ENCODE assay signal across 8 cellular contexts in the genomic region with DNA sequence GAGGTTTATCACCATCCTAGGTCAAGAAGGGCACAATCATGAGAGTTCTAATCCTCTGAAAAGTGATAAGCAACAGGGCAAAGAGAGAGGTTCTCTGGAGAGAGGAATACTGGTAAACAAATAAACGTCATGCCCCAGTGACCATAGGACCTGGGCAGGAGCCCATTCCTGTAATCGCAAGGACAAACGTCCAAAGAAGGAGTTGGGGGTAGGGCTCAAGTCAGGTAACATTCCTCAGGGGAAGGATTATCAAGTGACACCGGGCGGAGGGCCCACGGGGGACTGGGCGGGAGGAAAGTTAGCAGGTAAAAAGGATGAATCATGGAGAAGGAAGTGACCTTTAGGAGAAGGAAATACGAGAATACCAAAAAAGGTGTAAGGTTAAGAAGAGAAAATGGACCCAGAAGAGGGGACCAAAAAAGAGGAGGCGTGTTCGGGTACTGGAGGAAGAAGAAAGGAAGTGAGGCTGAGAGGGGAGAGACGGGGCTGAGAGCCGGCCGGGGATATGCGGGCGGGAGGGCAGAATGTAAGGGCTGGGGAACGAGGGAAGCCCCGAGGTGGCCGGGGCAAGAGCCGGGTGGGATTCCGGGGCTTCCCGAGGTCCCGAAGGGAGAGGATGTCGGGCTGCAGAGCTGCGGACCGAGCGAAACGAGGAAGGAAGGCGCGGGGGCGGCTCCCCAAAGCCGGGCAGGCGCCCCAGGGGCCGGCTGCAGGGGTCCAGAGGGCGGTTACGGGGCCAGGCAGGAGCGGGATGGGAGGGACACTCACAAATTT. TPM values are rescaled to one million over a fixed set of nuclear protein-coding genes. Genes with fewer than 3 reads are reported as not detected.
DNase-seq lines count a peak whose midpoint lies in the region; ATAC-seq and TF ChIP-seq lines count a peak whose summit lies in the region.

No MANE protein-coding gene starts in this region.

- peak overlapping the region; percentile 83 for H3K27ac ChIP-seq in Panc1 (ENCODE audit: low read length)

- POLR2A ChIA-PET in Panc1 (lab: Charles Lee): interaction anchor here (0.6 kb wide), 2 partner anchors 26 to 1159 kb away, joined by 3 to 6 read pairs; no protein-coding TSS in a partner anchor

- H3K36me3 ChIP-seq in Panc1 (ENCODE audit: control insufficient read depth, insufficient read depth, low read length): peaks cover 2% of the 10 kb centered on the region; the same call in 1 of the 2 replicates

- no peaks in the 10 kb centered on the region for H3K27me3 ChIP-seq in Panc1 (ENCODE audit: control insufficient read depth, insufficient read depth, low read length)

- H3K4me3 ChIP-seq in Panc1 (ENCODE audit: low read depth in 2 of 2, low read length in 2 of 2): peak overlapping the region; percentile 76 to 90

- intact Hi-C loops in Panc1 (cut with micrococcal nuclease; ENCODE audit: unreplicated experiment) (no loop called here), head of caudate nucleus (cut with DNase I) (loop anchor here (2.0 kb wide), 1 partner anchor 25 kb away; no protein-coding TSS in a partner anchor), posterior vena cava (cut with DNase I) (loop anchor here in 1 of 2 donors (2.0 kb wide), 1 partner anchor 25 kb away; no protein-coding TSS in a partner anchor)

- no peaks in the 10 kb centered on the region for H3K9me3 ChIP-seq in Panc1 (ENCODE audit: control insufficient read depth, insufficient read depth, low read depth, low read length)

- peak; percentile 30 for ATAC-seq in GM19438 (IDR thresholded peaks at IDR 0.05; ENCODE audit: low read depth, unreplicated experiment)
- peak; percentile 28 for ATAC-seq in HG03457 (IDR thresholded peaks at IDR 0.05; ENCODE audit: unreplicated experiment)
- ATAC-seq in Panc1: peak; percentile 63

- in situ Hi-C loops in Panc1 (cut with HindIII; ENCODE audit: low pct_unique_long_range_greater_than_20kb, low sequenced_read_pairs): no loop called here
- in situ Hi-C loops in GM13977 (cut with MboI; ENCODE audit: low pct_unique_long_range_greater_than_20kb, low sequenced_read_pairs, unreplicated experiment): no loop called here

- H3K4me1 ChIP-seq in Panc1 (ENCODE audit: control insufficient read depth, insufficient read depth, low read length): peaks cover 32% of the 10 kb centered on the region

- CTCF ChIA-PET in Panc1 (lab: Charles Lee): interaction anchor here (0.6 to 3.9 kb wide), 9 partner anchors 8 to 395 kb away, joined by 3 to 79 read pairs (median 4); a partner anchor contains a TSS

- no TSS peak for BruUV-seq in Panc1 (replicated peaks; lab: Mats Ljungman, UMichigan)

- no peak for TF ChIP-seq CTCF in Panc1 (IDR thresholded peaks at IDR 0.05)
- TF ChIP-seq CTCF in GM13977 (IDR thresholded peaks at IDR 0.05; ENCODE audit: extremely low read depth, insufficient read depth, missing control alignments): no peak

- peak; percentile 59 for DNase-seq in COR-L47 (lab: John Stamatoyannopoulos, UW)
- DNase-seq in Panc1 (ENCODE audit: low read depth, low spot score): no peak
- peak; percentile 37 for DNase-seq in activated gamma-delta T cell treated with anti-CD3 and anti-CD28 coated beads, Interleukin-2, amount 50 U/mL, for 16 hours (ENCODE audit: low read depth)
- DNase-seq in head of caudate nucleus: peak in 32 of 42 donors; percentile 12 to 64 (median 38)
- DNase-seq in posterior vena cava (ENCODE audit: low spot score): peak; percentile 90
- no peak for DNase-seq in GM13977 (ENCODE audit: low spot score)

RNA-seq across cellular contexts. Expression of a gene that starts 0.6 kb away (rescaled TPM):
- 155 TPM for total RNA-seq in Panc1 (2021; ENCODE audit: unreplicated experiment)
- polyA plus RNA-seq in Panc1 (2012; ENCODE audit: insufficient read length): 70.5 TPM
- 10 to 100 TPM; 52.3 to 83.8 TPM for total RNA-seq in posterior vena cava

RNA-seq across cellular contexts. Expression of a gene that starts 18.4 kb away (rescaled TPM):
- total RNA-seq in Panc1 (2021; ENCODE audit: unreplicated experiment) (75.5 TPM), posterior vena cava (10 to 100 TPM; 30.3 to 34.7 TPM)
- polyA plus RNA-seq in Panc1 (2012; ENCODE audit: insufficient read length): 69.6 TPM

RNA-seq across cellular contexts. Expression of a gene that starts 18.6 kb away (rescaled TPM):
- total RNA-seq in Panc1 (2021; ENCODE audit: unreplicated experiment) (13.3 TPM), posterior vena cava (1 to 10 TPM; 2.5 to 3.0 TPM)
- polyA plus RNA-seq in Panc1 (2012; ENCODE audit: insufficient read length): 18.5 TPM

RNA-seq across cellular contexts. Expression of a gene that starts 33.0 kb away (rescaled TPM):
- total RNA-seq in Panc1 (2021; ENCODE audit: unreplicated experiment) (32.8 TPM), posterior vena cava (10 to 100 TPM; 11.6 to 13.6 TPM)
- polyA plus RNA-seq in Panc1 (2012; ENCODE audit: insufficient read length): 30.6 TPM

Comparison
In these comparisons a context has a peak if more than half of its experiments do, and no peak if none do; other contexts are left out.
1. DNase-seq: peak in COR-L47 (single experiment), activated gamma-delta T cell treated with anti-CD3 and anti-CD28 coated beads, Interleukin-2, amount 50 U/mL, for 16 hours (single experiment), head of caudate nucleus (32 of 42) and posterior vena cava (single experiment); none in Panc1 (single experiment) and GM13977 (single experiment).
2. Peak in every context shown above with its lines, with median percentiles within 50 percentile points of each other: ATAC-seq.